1 cellular context compared by ENCODE assay signal in genomic region chr16:88703486-88704309, GRCh38.
TF ChIP-seq lines count a peak whose summit lies in the region.

No MANE protein-coding gene starts in this region.

TF ChIP-seq in GM12878, 131 proteins besides CTCF, POLR2A, EP300 and RAD21:
- peak; percentile 55; the same call in 1 of the 2 replicates for TF ChIP-seq GATAD2B (conservative IDR thresholded peaks at IDR 0.05; ENCODE audit: low read depth)
- peak in 1 of 2 experiments; percentile 86; a peak in 2 of 3 replicates for TF ChIP-seq EGR1 (IDR thresholded peaks at IDR 0.05; ENCODE audit: borderline replicate concordance in 1 of 2, low read depth in 2 of 2, low read length in 2 of 2)
- TF ChIP-seq E4F1 (IDR thresholded peaks at IDR 0.05; ENCODE audit: borderline replicate concordance, partially characterized antibody), result no peak
- TF ChIP-seq DPF2 (IDR thresholded peaks at IDR 0.05), result peak; percentile 50; the same call in 1 of the 2 replicates
- no peak for TF ChIP-seq TBL1XR1 (IDR thresholded peaks at IDR 0.05; ENCODE audit: low read depth, low read length)
- TF ChIP-seq PBX3 (IDR thresholded peaks at IDR 0.05; ENCODE audit: insufficient replicate concordance, low read depth, low read length), result peak; percentile 3
- TF ChIP-seq MTA3 (IDR thresholded peaks at IDR 0.05; ENCODE audit: borderline replicate concordance, low read length), result no peak; the same call in 1 of the 2 replicates
- 0 out of 2 replicates have a peak, but pooled peaks have one; percentile 36 for TF ChIP-seq NBN (IDR thresholded peaks at IDR 0.05)
- 0 out of 2 replicates have a peak, but pooled peaks have one; percentile 7 for TF ChIP-seq PKNOX1 (IDR thresholded peaks at IDR 0.05)
- peak; percentile 38; the same call in 1 of the 2 replicates for TF ChIP-seq SIN3A (IDR thresholded peaks at IDR 0.05; ENCODE audit: low read depth, low read length)
- peak; percentile 48; the same call in 1 of the 2 replicates for TF ChIP-seq RUNX3 (IDR thresholded peaks at IDR 0.05; ENCODE audit: low read length)
- 0 out of 2 replicates have a peak, but pooled peaks have one; percentile 6 for TF ChIP-seq ZNF687 (IDR thresholded peaks at IDR 0.05)
- no peak for TF ChIP-seq ZBTB4 (CRISPR knock-in tag; IDR thresholded peaks at IDR 0.05)
- no peak; the same call in 2 of the 3 replicates for TF ChIP-seq POU2F2 (IDR thresholded peaks at IDR 0.05; ENCODE audit: borderline replicate concordance, low read depth, low read length)
- TF ChIP-seq BHLHE40 (IDR thresholded peaks at IDR 0.05; ENCODE audit: borderline replicate concordance in 1 of 2, low read depth in 2 of 2, low read length in 1 of 2), result peak in 1 of 2 experiments; percentile 69; a peak in 2 of 4 replicates
- TF ChIP-seq PRDM15 (CRISPR knock-in tag; IDR thresholded peaks at IDR 0.05), result no peak
- no peak for TF ChIP-seq TARDBP (IDR thresholded peaks at IDR 0.05; ENCODE audit: borderline replicate concordance)
- peak; percentile 24; the same call in 1 of the 2 replicates for TF ChIP-seq SPI1 (IDR thresholded peaks at IDR 0.05; ENCODE audit: borderline replicate concordance, insufficient read depth, low read depth, low read length)
- peak; percentile 10 for TF ChIP-seq KLF5 (IDR thresholded peaks at IDR 0.05; ENCODE audit: partially characterized antibody)
- peak; percentile 25 for TF ChIP-seq MYC (IDR thresholded peaks at IDR 0.05; ENCODE audit: insufficient read depth, insufficient read length, insufficient replicate concordance, low read length, severe bottlenecking)
- TF ChIP-seq MTA2 (IDR thresholded peaks at IDR 0.05; ENCODE audit: low read depth), result 0 out of 2 replicates have a peak, but pooled peaks have one; percentile 12
- TF ChIP-seq IKZF1 (conservative IDR thresholded peaks at IDR 0.05), result peak; percentile 64
- TF ChIP-seq BACH1 (IDR thresholded peaks at IDR 0.05; ENCODE audit: borderline replicate concordance), result peak; percentile 86; the same call in 1 of the 2 replicates
- TF ChIP-seq HDGF (IDR thresholded peaks at IDR 0.05), result peak; percentile 50; the same call in 1 of the 2 replicates
